ENCODE assay signal across 1 cellular context in genomic region chr19:37087110-37087509, GRCh38.
A peak's percentile ranks its signal among the peaks of the same experiment; 100 is the strongest.
TF ChIP-seq lines count a peak whose summit lies in the region.

No MANE protein-coding gene starts in this region.

TF ChIP-seq in HEK293, 187 proteins besides CTCF, POLR2A, EP300 and RAD21 (continued from another document):
- TF ChIP-seq, protein P1, sequence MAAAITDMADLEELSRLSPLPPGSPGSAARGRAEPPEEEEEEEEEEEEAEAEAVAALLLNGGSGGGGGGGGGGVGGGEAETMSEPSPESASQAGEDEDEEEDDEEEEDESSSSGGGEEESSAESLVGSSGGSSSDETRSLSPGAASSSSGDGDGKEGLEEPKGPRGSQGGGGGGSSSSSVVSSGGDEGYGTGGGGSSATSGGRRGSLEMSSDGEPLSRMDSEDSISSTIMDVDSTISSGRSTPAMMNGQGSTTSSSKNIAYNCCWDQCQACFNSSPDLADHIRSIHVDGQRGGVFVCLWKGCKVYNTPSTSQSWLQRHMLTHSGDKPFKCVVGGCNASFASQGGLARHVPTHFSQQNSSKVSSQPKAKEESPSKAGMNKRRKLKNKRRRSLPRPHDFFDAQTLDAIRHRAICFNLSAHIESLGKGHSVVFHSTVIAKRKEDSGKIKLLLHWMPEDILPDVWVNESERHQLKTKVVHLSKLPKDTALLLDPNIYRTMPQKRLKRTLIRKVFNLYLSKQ (tag by site-specific recombination; IDR thresholded peaks at IDR 0.05; ENCODE audit: borderline replicate concordance), result peak; percentile 84; the same call in 1 of the 2 replicates
- peak; percentile 96 for TF ChIP-seq ZNF394 (tag by site-specific recombination; IDR thresholded peaks at IDR 0.05; ENCODE audit: borderline replicate concordance)
- no peak for TF ChIP-seq ZNF280D (tag by site-specific recombination; IDR thresholded peaks at IDR 0.05)
